31 cellular contexts compared by ENCODE assay signal in genomic region chr9:91522496-91522895, GRCh38.
DNase-seq lines count a peak whose midpoint lies in the region; ATAC-seq and TF ChIP-seq lines count a peak whose summit lies in the region.
"Had no signal": no experiment of that assay in that cellular context is flagged by ENCODE, and none has a peak within 500 bp of the region (broad histone marks: within the 10 kb centered on the region; RNA-seq: fewer than 3 reads in every experiment).

No MANE protein-coding gene starts in this region.

- DNase-seq in GM04503 (ENCODE audit: low read depth) (peak; percentile 23), MG63 (peak; percentile 30), esophagus muscularis mucosa (ENCODE audit: extremely low spot score) (peak; percentile 66), osteoblast (ENCODE audit: insufficient read length, low spot score, missing footprints) (no peak), WERI-Rb-1 (no peak)
- no peak for DNase-seq in activated naive CD8-positive, alpha-beta T cell treated with anti-CD3 and anti-CD28 coated beads, Interleukin-2, amount 50 U/mL, for 24 hours
- DNase-seq: 8988T; ACHN; BE2C; CD8-positive, alpha-beta memory T cell; DMS 273 treated with DMSO at 0.1 percent for 48 hours; DMS79; GF-D8; HCEC 1CT; NCI-H1105 treated with DMSO at 0.1 percent for 48 hours; NCI-H146; NCI-H1930; NCI-H446; NCI-H524 treated with DMSO at 0.1 percent for 48 hours; NCI-H82; NK-92 treated with Interleukin-12 subunit alpha and Interleukin-12 subunit beta, amount 100 ng/mL, for 24 hours; PC-9; SJCRH30 had no signal

- peak overlapping the region; percentile 63 for H2AFZ ChIP-seq in osteoblast (ENCODE audit: low read length)
- H2AFZ ChIP-seq: GM23338, PC-9 had no signal

- H3K36me3 ChIP-seq in MG63 (no peaks in the 10 kb centered on the region), esophagus muscularis mucosa (no peaks in the 10 kb centered on the region), osteoblast (ENCODE audit: insufficient read depth, low read length) (no peaks in the 10 kb centered on the region), WERI-Rb-1 (no peaks in the 10 kb centered on the region)
- H3K36me3 ChIP-seq: BE2C, SJCRH30 had no signal

- no peak for ATAC-seq in HG03159 (IDR thresholded peaks at IDR 0.05; ENCODE audit: unreplicated experiment)
- ATAC-seq in GM19467 (IDR thresholded peaks at IDR 0.05; ENCODE audit: unreplicated experiment) = no peak
- ATAC-seq in activated naive CD8-positive, alpha-beta T cell treated with anti-CD3 and anti-CD28 coated beads, Interleukin-2, amount 50 U/mL, for 24 hours = no peak
- ATAC-seq: GM23338, HepG2, K562, Right ventricle myocardium inferior, SK-N-SH treated with all-trans-retinoic acid at 6 μM for 48 hours had no signal

- TF ChIP-seq EP300 in esophagus muscularis mucosa (IDR thresholded peaks at IDR 0.05) = no peak

- H3K4me2 ChIP-seq in osteoblast (ENCODE audit: insufficient read depth, low read length) = no peak overlapping the region
- H3K4me2 ChIP-seq: GM23338, PC-9 had no signal

- H3K27ac ChIP-seq in esophagus muscularis mucosa (replicated peaks in 1 of 4) (no peak overlapping the region), osteoblast (ENCODE audit: low read depth, low read length) (no peak overlapping the region), WERI-Rb-1 (no peak overlapping the region)
- H3K27ac ChIP-seq: PC-9, SJCRH30 had no signal

- no peaks in the 10 kb centered on the region for H3K4me1 ChIP-seq in esophagus muscularis mucosa
- H3K4me1 ChIP-seq in osteoblast (ENCODE audit: insufficient read depth, low read length) = peaks cover 5% of the 10 kb centered on the region
- H3K4me1 ChIP-seq: BE2C, SJCRH30 had no signal

- no peaks in the 10 kb centered on the region for H3K79me2 ChIP-seq in osteoblast (ENCODE audit: insufficient read depth, low read length)

- no peaks in the 10 kb centered on the region for H3K9me3 Mint-ChIP-seq in activated naive CD8-positive, alpha-beta T cell treated with anti-CD3 and anti-CD28 coated beads, Interleukin-2, amount 50 U/mL, for 24 hours

- no peak for TF ChIP-seq CTCF in esophagus muscularis mucosa (IDR thresholded peaks at IDR 0.05)
- TF ChIP-seq CTCF in osteoblast (IDR thresholded peaks at IDR 0.05; ENCODE audit: extremely low read depth, low read depth, low read length) = no peak
- TF ChIP-seq CTCF in WERI-Rb-1 (IDR thresholded peaks at IDR 0.05; ENCODE audit: low read depth, low read length) = no peak

- no peak overlapping the region for H3K4me3 ChIP-seq in MG63
- no peak overlapping the region for H3K4me3 ChIP-seq in esophagus muscularis mucosa
- no peak overlapping the region for H3K4me3 ChIP-seq in osteoblast (ENCODE audit: insufficient read depth, low read length)
- H3K4me3 ChIP-seq in WERI-Rb-1 (ENCODE audit: low read depth, low read length) = no peak overlapping the region
- H3K4me3 ChIP-seq: GM23338, K562, PC-9, SJCRH30 had no signal

- H3K4me1 Mint-ChIP-seq in activated naive CD8-positive, alpha-beta T cell treated with anti-CD3 and anti-CD28 coated beads, Interleukin-2, amount 50 U/mL, for 24 hours = no peaks in the 10 kb centered on the region
- H3K4me1 Mint-ChIP-seq: CD8-positive, alpha-beta memory T cell had no signal

- peaks cover 31% of the 10 kb centered on the region for H3K27me3 Mint-ChIP-seq in activated naive CD8-positive, alpha-beta T cell treated with anti-CD3 and anti-CD28 coated beads, Interleukin-2, amount 50 U/mL, for 24 hours

- H3K9me3 ChIP-seq in MG63 (peaks cover 2% of the 10 kb centered on the region; the same call in 1 of the 2 replicates), esophagus muscularis mucosa (peaks cover 0 to 21% (median 6%) of the 10 kb centered on the region in 4 donors), osteoblast (ENCODE audit: low read depth, low read length) (no peaks in the 10 kb centered on the region), WERI-Rb-1 (ENCODE audit: severe bottlenecking) (no peaks in the 10 kb centered on the region)
- H3K9me3 ChIP-seq: BE2C, SJCRH30 had no signal

- no peaks in the 10 kb centered on the region for H4K20me1 ChIP-seq in osteoblast (ENCODE audit: insufficient read depth, low read length)

- intact Hi-C loops in esophagus muscularis mucosa (cut with DNase I) = no loop called here

- TF ChIP-seq POLR2A in esophagus muscularis mucosa (IDR thresholded peaks at IDR 0.05; ENCODE audit: low read depth) = no peak

- WGBS in esophagus muscularis mucosa = 4% methylated on average over 1 of the region's 1 CpG

- H3K27ac Mint-ChIP-seq in activated naive CD8-positive, alpha-beta T cell treated with anti-CD3 and anti-CD28 coated beads, Interleukin-2, amount 50 U/mL, for 24 hours = no peak overlapping the region
- H3K27ac Mint-ChIP-seq: CD14-positive monocyte; CD8-positive, alpha-beta memory T cell; GM23338 had no signal

- H3K27me3 ChIP-seq in MG63 (no peaks in the 10 kb centered on the region), esophagus muscularis mucosa (no peaks in the 10 kb centered on the region), osteoblast (ENCODE audit: insufficient read depth, low read length) (no peaks in the 10 kb centered on the region), WERI-Rb-1 (ENCODE audit: insufficient read depth, low read depth, severe bottlenecking) (no peaks in the 10 kb centered on the region)
- H3K27me3 ChIP-seq: SJCRH30 had no signal

- H3K4me3 Mint-ChIP-seq in activated naive CD8-positive, alpha-beta T cell treated with anti-CD3 and anti-CD28 coated beads, Interleukin-2, amount 50 U/mL, for 24 hours = no peak overlapping the region
- H3K4me3 Mint-ChIP-seq: CD14-positive monocyte; CD8-positive, alpha-beta memory T cell; GM23338 had no signal

- H3K36me3 Mint-ChIP-seq in activated naive CD8-positive, alpha-beta T cell treated with anti-CD3 and anti-CD28 coated beads, Interleukin-2, amount 50 U/mL, for 24 hours (ENCODE audit: low read depth) = no peaks in the 10 kb centered on the region
- H3K36me3 Mint-ChIP-seq: CD14-positive monocyte; CD8-positive, alpha-beta memory T cell had no signal

Comparison
In these comparisons a context has a peak if more than half of its experiments do, and no peak if none do; other contexts are left out.
1. DNase-seq: peak in GM04503 (single experiment), MG63 (single experiment) and esophagus muscularis mucosa (single experiment); none in osteoblast (single experiment), WERI-Rb-1 (single experiment) and activated naive CD8-positive, alpha-beta T cell treated with anti-CD3 and anti-CD28 coated beads, Interleukin-2, amount 50 U/mL, for 24 hours (single experiment).